23 cellular contexts compared by ENCODE assay signal in the genomic region with DNA sequence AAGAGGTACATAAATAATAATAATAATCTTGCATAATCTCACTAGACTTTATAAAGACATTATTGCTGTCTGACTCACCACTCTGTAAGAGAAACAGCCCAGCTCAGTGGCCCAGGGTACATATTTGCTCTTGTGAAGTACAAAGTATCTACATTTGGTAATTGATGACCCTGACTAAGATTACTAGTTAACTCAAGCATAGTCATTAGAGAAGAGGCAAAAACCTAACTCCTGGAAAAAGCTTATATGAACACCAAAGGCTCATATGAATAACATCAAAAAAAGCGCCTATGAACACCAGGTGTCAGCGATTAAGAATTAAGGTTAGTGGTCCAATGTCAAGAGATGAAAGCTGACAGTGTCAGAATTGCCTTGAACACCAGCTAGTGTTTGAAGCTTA. TPM values are rescaled to one million over a fixed set of nuclear protein-coding genes. Genes with fewer than 3 reads are reported as not detected.
DNase-seq lines count a peak whose midpoint lies in the region; ATAC-seq and TF ChIP-seq lines count a peak whose summit lies in the region.
"Had no signal": no experiment of that assay in that cellular context is flagged by ENCODE, and none has a peak within 500 bp of the region (broad histone marks: within the 10 kb centered on the region; RNA-seq: fewer than 3 reads in every experiment).

No MANE protein-coding gene starts in this region.

- peaks cover 0 to 7% of the 10 kb centered on the region in 2 donors for H3K9me3 Mint-ChIP-seq in stimulated activated naive CD8-positive, alpha-beta T cell treated with anti-CD3 and anti-CD28 coated beads, Interleukin-15, amount 100 ng/mL, for 72 hours
- H3K9me3 Mint-ChIP-seq: activated CD4-positive, alpha-beta memory T cell treated with anti-CD3 and anti-CD28 coated beads for 36 hours; activated naive CD4-positive, alpha-beta T cell treated with anti-CD3 and anti-CD28 coated beads, Interleukin-2, amount 10 ng/mL, durations not matched to agents 7 days and 5 days; brain; stimulated activated naive B cell treated with anti-CD40 and anti-IgM and Interleukin-4, amounts not matched to agents 10 μg/mL and 1 μg/mL and 100 μg/mL, for 72 hours; T-helper 1 cell treated with Interleukin-12 subunit alpha and Interleukin-12 subunit beta and Interleukin-4 antibody, amounts not matched to agents 30 μg/mL and 1 μg/mL, for 36 hours had no signal

- peak; percentile 15 for DNase-seq in HS-27A (ENCODE audit: low read depth)
- DNase-seq in amniotic epithelial cell (ENCODE audit: low read depth) = peak; percentile 59
- peak; percentile 13 for DNase-seq in fibroblast of the aortic adventitia (ENCODE audit: low read depth)
- peak; percentile 78 for DNase-seq in renal cortical epithelial cell (ENCODE audit: low read depth)
- no peak for DNase-seq in Ammon's horn (ENCODE audit: low spot score)
- DNase-seq in stimulated activated naive CD8-positive, alpha-beta T cell treated with anti-CD3 and anti-CD28 coated beads, Interleukin-15, amount 100 ng/mL, for 72 hours = no peak
- DNase-seq in NCI-H2196 treated with DMSO at 0.1 percent for 48 hours (lab: John Stamatoyannopoulos, UW; ENCODE audit: unreplicated experiment) = no peak
- DNase-seq: activated CD4-positive, alpha-beta memory T cell treated with anti-CD3 and anti-CD28 coated beads for 36 hours; activated naive CD4-positive, alpha-beta T cell treated with anti-CD3 and anti-CD28 coated beads, Interleukin-2, amount 10 ng/mL, durations not matched to agents 7 days and 5 days; activated T-cell treated with anti-CD3 and anti-CD28 coated beads, Interleukin-2, amount 50 U/mL, for 1 hour; AML-193; GOT3; left lung; NCI-H1436 treated with DMSO at 0.1 percent for 48 hours; NCI-H82; occipital lobe; SJCRH30; stimulated activated naive B cell treated with anti-CD40 and anti-IgM and Interleukin-4, amounts not matched to agents 10 μg/mL and 1 μg/mL and 100 μg/mL, for 72 hours had no signal

- no peaks in the 10 kb centered on the region for H3K4me1 Mint-ChIP-seq in stimulated activated naive CD8-positive, alpha-beta T cell treated with anti-CD3 and anti-CD28 coated beads, Interleukin-15, amount 100 ng/mL, for 72 hours
- H3K4me1 Mint-ChIP-seq: activated naive CD4-positive, alpha-beta T cell treated with anti-CD3 and anti-CD28 coated beads, Interleukin-2, amount 10 ng/mL, durations not matched to agents 7 days and 5 days; brain; stimulated activated naive B cell treated with anti-CD40 and anti-IgM and Interleukin-4, amounts not matched to agents 10 μg/mL and 1 μg/mL and 100 μg/mL, for 72 hours had no signal

- H3K27ac Mint-ChIP-seq in stimulated activated naive CD8-positive, alpha-beta T cell treated with anti-CD3 and anti-CD28 coated beads, Interleukin-15, amount 100 ng/mL, for 72 hours = no peak overlapping the region
- H3K27ac Mint-ChIP-seq: activated CD4-positive, alpha-beta memory T cell treated with anti-CD3 and anti-CD28 coated beads for 36 hours; activated naive CD4-positive, alpha-beta T cell treated with anti-CD3 and anti-CD28 coated beads, Interleukin-2, amount 10 ng/mL, durations not matched to agents 7 days and 5 days; brain; stimulated activated naive B cell treated with anti-CD40 and anti-IgM and Interleukin-4, amounts not matched to agents 10 μg/mL and 1 μg/mL and 100 μg/mL, for 72 hours; T-helper 1 cell treated with Interleukin-12 subunit alpha and Interleukin-12 subunit beta and Interleukin-4 antibody, amounts not matched to agents 30 μg/mL and 1 μg/mL, for 36 hours had no signal

- no peak overlapping the region for H3K4me3 ChIP-seq in fibroblast of the aortic adventitia (ENCODE audit: low read depth, low read length)
- H3K4me3 ChIP-seq: left lung, right atrium auricular region, SJCRH30, tibial nerve had no signal

- H3K27me3 Mint-ChIP-seq in stimulated activated naive CD8-positive, alpha-beta T cell treated with anti-CD3 and anti-CD28 coated beads, Interleukin-15, amount 100 ng/mL, for 72 hours = no peaks in the 10 kb centered on the region
- H3K27me3 Mint-ChIP-seq: activated CD4-positive, alpha-beta memory T cell treated with anti-CD3 and anti-CD28 coated beads for 36 hours; activated naive CD4-positive, alpha-beta T cell treated with anti-CD3 and anti-CD28 coated beads, Interleukin-2, amount 10 ng/mL, durations not matched to agents 7 days and 5 days; brain had no signal

- no peak overlapping the region for H3K4me3 Mint-ChIP-seq in stimulated activated naive CD8-positive, alpha-beta T cell treated with anti-CD3 and anti-CD28 coated beads, Interleukin-15, amount 100 ng/mL, for 72 hours
- H3K4me3 Mint-ChIP-seq: activated CD4-positive, alpha-beta memory T cell treated with anti-CD3 and anti-CD28 coated beads for 36 hours; activated naive CD4-positive, alpha-beta T cell treated with anti-CD3 and anti-CD28 coated beads, Interleukin-2, amount 10 ng/mL, durations not matched to agents 7 days and 5 days; brain; stimulated activated naive B cell treated with anti-CD40 and anti-IgM and Interleukin-4, amounts not matched to agents 10 μg/mL and 1 μg/mL and 100 μg/mL, for 72 hours; T-helper 1 cell treated with Interleukin-12 subunit alpha and Interleukin-12 subunit beta and Interleukin-4 antibody, amounts not matched to agents 30 μg/mL and 1 μg/mL, for 36 hours had no signal

- TF ChIP-seq CTCF in fibroblast of the aortic adventitia (IDR thresholded peaks at IDR 0.05; ENCODE audit: insufficient read depth, low read length) = no peak

- no peak for ATAC-seq in stimulated activated naive CD8-positive, alpha-beta T cell treated with anti-CD3 and anti-CD28 coated beads, Interleukin-15, amount 100 ng/mL, for 72 hours
- ATAC-seq in GM18870 (IDR thresholded peaks at IDR 0.05; ENCODE audit: unreplicated experiment) = no peak
- ATAC-seq: left lung; stimulated activated naive B cell treated with anti-CD40 and anti-IgM and Interleukin-4, amounts not matched to agents 10 μg/mL and 1 μg/mL and 100 μg/mL, for 72 hours had no signal

RNA-seq across cellular contexts. Expression of a gene that starts 38.4 kb away (rescaled TPM):
- 0.09 TPM in 1 of 2 replicates, not detected in the other for total RNA-seq in fibroblast of the aortic adventitia (ENCODE audit: low replicate concordance)
- under 0.01 TPM in 1 of 2 replicates, not detected in the other for total RNA-seq in renal cortical epithelial cell
- total RNA-seq: activated CD4-positive, alpha-beta memory T cell treated with anti-CD3 and anti-CD28 coated beads for 36 hours; tibial nerve had no signal

Comparison
In these comparisons a context has a peak if more than half of its experiments do, and no peak if none do; other contexts are left out.
1. DNase-seq: peak in HS-27A (single experiment), amniotic epithelial cell (single experiment), fibroblast of the aortic adventitia (single experiment) and renal cortical epithelial cell (single experiment); none in Ammon's horn (single experiment), stimulated activated naive CD8-positive, alpha-beta T cell treated with anti-CD3 and anti-CD28 coated beads, Interleukin-15, amount 100 ng/mL, for 72 hours (0 of 2) and NCI-H2196 treated with DMSO at 0.1 percent for 48 hours (single experiment).